ENCODE assay signal across 1 cellular context in genomic region chr17:50093246-50093645, GRCh38.
TF ChIP-seq lines count a peak whose summit lies in the region.

No MANE protein-coding gene starts in this region.

TF ChIP-seq in GM12878, 131 proteins besides CTCF, POLR2A, EP300 and RAD21:
- TF ChIP-seq SIN3A (IDR thresholded peaks at IDR 0.05; ENCODE audit: low read depth, low read length), result no peak
- TF ChIP-seq BMI1 (IDR thresholded peaks at IDR 0.05; ENCODE audit: borderline replicate concordance), result no peak
- TF ChIP-seq NR2C2 (IDR thresholded peaks at IDR 0.05; ENCODE audit: borderline replicate concordance, control insufficient read depth, insufficient read length, low read depth), result no peak
